ENCODE assay signal across 1 cellular context in the genomic region with DNA sequence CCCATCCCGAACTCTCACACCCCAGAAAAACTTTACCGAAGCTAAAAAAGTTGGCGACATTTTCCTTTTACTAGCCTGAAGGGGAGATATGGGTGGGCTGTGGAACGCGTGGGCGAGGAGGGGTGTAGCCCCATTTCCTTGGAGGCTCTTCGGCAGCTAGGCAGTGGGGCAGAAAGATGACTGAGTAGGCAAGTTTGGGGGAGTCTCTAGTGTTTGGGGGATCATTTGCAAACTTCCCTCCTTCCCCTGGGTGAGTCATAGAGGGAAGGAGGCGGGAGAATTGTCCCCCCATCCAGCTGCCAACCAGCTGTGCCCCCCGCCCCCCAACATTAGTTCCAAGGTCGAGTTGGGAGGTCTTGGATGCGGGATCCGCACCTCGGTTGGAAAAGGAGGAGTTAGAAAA.
TF ChIP-seq lines count a peak whose summit lies in the region.

No MANE protein-coding gene starts in this region.

TF ChIP-seq in endothelial cell of umbilical vein, 7 proteins besides CTCF, POLR2A, EP300 and RAD21:
- TF ChIP-seq EZH2 (IDR thresholded peaks at IDR 0.05; ENCODE audit: borderline replicate concordance, low read depth, low read length, severe bottlenecking) (no peak), JUN (IDR thresholded peaks at IDR 0.05; ENCODE audit: borderline replicate concordance, insufficient read depth, insufficient read length, low read depth) (no peak), MYC (IDR thresholded peaks at IDR 0.05; ENCODE audit: low read depth, low read length) (no peak), POLR2AphosphoS5 (IDR thresholded peaks at IDR 0.05; ENCODE audit: insufficient read depth, low read depth, low read length) (no peak), FOS (IDR thresholded peaks at IDR 0.05; ENCODE audit: borderline replicate concordance, insufficient read depth, low read length) (no peak), GATA2 (IDR thresholded peaks at IDR 0.05; ENCODE audit: insufficient read depth, insufficient read length, low read depth, low read length) (no peak)
- TF ChIP-seq, protein P1, sequence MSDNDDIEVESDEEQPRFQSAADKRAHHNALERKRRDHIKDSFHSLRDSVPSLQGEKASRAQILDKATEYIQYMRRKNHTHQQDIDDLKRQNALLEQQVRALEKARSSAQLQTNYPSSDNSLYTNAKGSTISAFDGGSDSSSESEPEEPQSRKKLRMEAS (IDR thresholded peaks at IDR 0.05; ENCODE audit: insufficient read depth, insufficient read length) = no peak
